In the genomic region with DNA sequence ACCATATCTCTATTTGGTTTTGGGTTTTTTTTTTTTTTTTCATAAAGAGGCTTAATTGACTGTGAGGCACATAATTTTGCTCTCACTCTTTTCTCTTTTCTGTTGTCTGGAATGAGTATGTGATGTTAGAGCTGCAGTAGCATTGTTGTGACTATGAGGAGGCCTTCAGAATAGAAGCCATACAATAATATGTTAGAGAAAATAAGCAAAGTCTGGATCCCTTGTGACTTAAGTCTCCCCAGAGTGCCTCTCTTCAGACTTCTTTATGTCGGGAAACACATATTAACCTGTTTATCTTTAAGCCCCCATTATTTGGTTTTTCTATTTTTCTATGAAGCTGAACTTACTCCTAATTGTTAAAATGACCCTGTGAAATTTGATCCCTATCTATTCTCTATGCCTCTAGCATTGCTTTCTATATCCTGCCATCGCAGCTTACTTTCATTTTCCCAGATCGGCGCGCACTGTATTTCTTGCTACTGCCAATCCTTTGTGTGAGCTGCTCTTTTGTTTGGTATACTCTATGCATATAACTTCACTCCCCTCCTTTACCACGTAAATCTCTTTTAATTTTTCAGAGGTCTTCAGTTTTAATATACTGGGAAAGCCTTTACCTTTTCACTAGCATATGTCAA, we compare ENCODE assay signal across 27 cellular contexts.
A peak's percentile ranks its signal among the peaks of the same experiment; 100 is the strongest.
DNase-seq lines count a peak whose midpoint lies in the region; TF ChIP-seq lines count a peak whose summit lies in the region.
"Had no signal": no experiment of that assay in that cellular context is flagged by ENCODE, and none has a peak within 500 bp of the region (broad histone marks: within the 10 kb centered on the region; RNA-seq: fewer than 3 reads in every experiment).

No MANE protein-coding gene starts in this region.

- H3K79me2 ChIP-seq in PC-9 (ENCODE audit: low read depth), result no peaks in the 10 kb centered on the region
- H3K79me2 ChIP-seq: parathyroid adenoma had no signal

- no peaks in the 10 kb centered on the region; the same call in 1 of the 2 replicates for H3K9me2 ChIP-seq in PC-9 (ENCODE audit: insufficient read depth)

- H4K20me1 ChIP-seq in PC-9 (ENCODE audit: insufficient read depth), result no peaks in the 10 kb centered on the region

- intact Hi-C loops in PC-9 (cut with micrococcal nuclease; ENCODE audit: unreplicated experiment), result no loop called here

- no peaks in the 10 kb centered on the region for H3K36me3 ChIP-seq in PC-9 (ENCODE audit: low read depth)
- no peaks in the 10 kb centered on the region for H3K36me3 ChIP-seq in effector memory CD4-positive, alpha-beta T cell (ENCODE audit: control insufficient read depth, insufficient read depth, low read length)

- no peaks in the 10 kb centered on the region for H3K9me3 ChIP-seq in PC-9 (ENCODE audit: insufficient read depth, low read depth)
- H3K9me3 ChIP-seq in effector memory CD4-positive, alpha-beta T cell (ENCODE audit: control insufficient read depth, low read length), result no peaks in the 10 kb centered on the region
- H3K9me3 ChIP-seq: testis had no signal

- no peaks in the 10 kb centered on the region for H3K27me3 ChIP-seq in PC-9 (ENCODE audit: insufficient read depth, low read depth)
- no peaks in the 10 kb centered on the region for H3K27me3 ChIP-seq in effector memory CD4-positive, alpha-beta T cell (replicated peaks; ENCODE audit: control insufficient read depth, insufficient read depth, low read length, poor library complexity, severe bottlenecking)
- H3K27me3 ChIP-seq: testis had no signal

- H3K27ac Mint-ChIP-seq in HFFc6, result no peak overlapping the region
- H3K27ac Mint-ChIP-seq: activated CD4-positive, alpha-beta memory T cell treated with anti-CD3 and anti-CD28 coated beads for 36 hours; activated naive CD8-positive, alpha-beta T cell treated with anti-CD3 and anti-CD28 coated beads, Interleukin-2, amount 10 ng/mL, durations not matched to agents 7 days and 5 days; CD4-positive, alpha-beta T cell had no signal

- peak overlapping the region; percentile 82 for H3K4me2 ChIP-seq in PC-9
- H3K4me2 ChIP-seq: KMS-11 had no signal

- H3K9me3 Mint-ChIP-seq in HFFc6, result no peaks in the 10 kb centered on the region
- H3K9me3 Mint-ChIP-seq: activated naive CD8-positive, alpha-beta T cell treated with anti-CD3 and anti-CD28 coated beads, Interleukin-2, amount 10 ng/mL, durations not matched to agents 7 days and 5 days had no signal

- peaks cover 6% of the 10 kb centered on the region; the same call in 1 of the 2 replicates for H3K4me1 Mint-ChIP-seq in HFFc6 (ENCODE audit: low read depth)
- H3K4me1 Mint-ChIP-seq: activated naive CD8-positive, alpha-beta T cell treated with anti-CD3 and anti-CD28 coated beads, Interleukin-2, amount 10 ng/mL, durations not matched to agents 7 days and 5 days; neural crest cell had no signal

- 0 out of 2 replicates have a peak, but pooled peaks cover 2% of the 10 kb centered on the region for H3K4me1 ChIP-seq in PC-9 (replicated peaks; ENCODE audit: insufficient read depth)
- no peaks in the 10 kb centered on the region for H3K4me1 ChIP-seq in effector memory CD4-positive, alpha-beta T cell (ENCODE audit: control insufficient read depth, insufficient read depth, low read length, poor library complexity, severe bottlenecking)
- H3K4me1 ChIP-seq: parathyroid adenoma, testis had no signal

- peak overlapping the region; percentile 75 for H3K4me3 Mint-ChIP-seq in HFFc6
- H3K4me3 Mint-ChIP-seq: activated CD4-positive, alpha-beta memory T cell treated with anti-CD3 and anti-CD28 coated beads for 36 hours; activated naive CD8-positive, alpha-beta T cell treated with anti-CD3 and anti-CD28 coated beads, Interleukin-2, amount 10 ng/mL, durations not matched to agents 7 days and 5 days; CD4-positive, alpha-beta T cell; neural crest cell had no signal

- H2AFZ ChIP-seq in PC-9, result peak overlapping the region; percentile 83
- H2AFZ ChIP-seq: GM23248, parathyroid adenoma had no signal

- H3K27ac ChIP-seq in PC-9, result no peak overlapping the region
- no peak overlapping the region for H3K27ac ChIP-seq in effector memory CD4-positive, alpha-beta T cell (ENCODE audit: insufficient read depth, low read length, poor library complexity, severe bottlenecking)
- H3K27ac ChIP-seq: epithelial cell of prostate, GM23248, KMS-11, parathyroid adenoma, testis had no signal

- no peaks in the 10 kb centered on the region for H3K27me3 Mint-ChIP-seq in HFFc6 (ENCODE audit: insufficient read depth)
- H3K27me3 Mint-ChIP-seq: activated CD4-positive, alpha-beta memory T cell treated with anti-CD3 and anti-CD28 coated beads for 36 hours; activated naive CD8-positive, alpha-beta T cell treated with anti-CD3 and anti-CD28 coated beads, Interleukin-2, amount 10 ng/mL, durations not matched to agents 7 days and 5 days; CD4-positive, alpha-beta T cell had no signal

- TF ChIP-seq CTCF in HFFc6 (IDR thresholded peaks at IDR 0.05) (no peak), PC-9 (conservative IDR thresholded peaks at IDR 0.05) (no peak), epithelial cell of esophagus (IDR thresholded peaks at IDR 0.05; ENCODE audit: insufficient read depth, low read depth, low read length, missing control alignments) (no peak)

- no peaks in the 10 kb centered on the region for H3K36me3 Mint-ChIP-seq in HFFc6 (ENCODE audit: low read depth)
- H3K36me3 Mint-ChIP-seq: activated CD4-positive, alpha-beta memory T cell treated with anti-CD3 and anti-CD28 coated beads for 36 hours; activated naive CD8-positive, alpha-beta T cell treated with anti-CD3 and anti-CD28 coated beads, Interleukin-2, amount 10 ng/mL, durations not matched to agents 7 days and 5 days had no signal

- no peaks in the 10 kb centered on the region for H3F3A ChIP-seq in PC-9 (ENCODE audit: insufficient read depth, low read depth)

- BruUV-seq in PC-9 (replicated peaks; lab: Mats Ljungman, UMichigan), result no TSS peak

- DNase-seq in COLO668 (lab: John Stamatoyannopoulos, UW; ENCODE audit: unreplicated experiment) (peak; percentile 0), HFFc6 (no peak), PC-9 (peak in 1 of 2 experiments; percentile 0), epithelial cell of esophagus (ENCODE audit: low read depth) (no peak), HuH-7 (ENCODE audit: low spot score) (no peak)
- no peak for DNase-seq in activated CD4-positive, CD25-positive, alpha-beta regulatory T cell treated with anti-CD3 and anti-CD28 coated beads, Interleukin-2, amount 50 U/mL, for 72 hours
- DNase-seq in effector memory CD4-positive, alpha-beta T cell, result no peak
- DNase-seq: activated CD4-positive, alpha-beta memory T cell treated with anti-CD3 and anti-CD28 coated beads for 36 hours; activated CD4-positive, CD25-positive, alpha-beta regulatory T cell; activated CD8-positive, alpha-beta memory T cell treated with anti-CD3 and anti-CD28 coated beads, Interleukin-2, amount 50 U/mL, for 48 hours; activated naive CD8-positive, alpha-beta T cell treated with anti-CD3 and anti-CD28 coated beads, Interleukin-2, amount 10 ng/mL, durations not matched to agents 7 days and 5 days; CD4-positive, alpha-beta T cell; cerebellar nuclear complex; DMS 273 treated with DMSO at 0.1 percent for 48 hours; GM23248; head of caudate nucleus; NCI-H187; right cardiac atrium; stimulated activated CD4-positive, alpha-beta T cell treated with anti-CD3 and anti-CD28 coated beads, Interleukin-12 subunit alpha, Interleukin-12 subunit beta, amount 100 ng/mL, for 4 hours; stimulated activated naive CD4-positive, alpha-beta T cell treated with Interleukin-2 at 50 U/mL for 16 hours; T-helper 9 cell; testis had no signal

- POLR2A ChIA-PET in PC-9 (lab: Charles Lee; ENCODE audit: unreplicated experiment), result no interaction called here

- CTCF ChIA-PET in PC-9 (lab: Charles Lee), result no interaction called here

- H3K4me3 ChIP-seq in PC-9 (peak overlapping the region; percentile 54), epithelial cell of esophagus (ENCODE audit: low read length) (peak overlapping the region; percentile 32)
- no peak overlapping the region for H3K4me3 ChIP-seq in effector memory CD4-positive, alpha-beta T cell (ENCODE audit: insufficient read depth, low read depth, low read length, poor library complexity, severe bottlenecking)
- H3K4me3 ChIP-seq: GM23248, lung, testis had no signal
